ENCODE assay signal across 1 cellular context in the genomic region with DNA sequence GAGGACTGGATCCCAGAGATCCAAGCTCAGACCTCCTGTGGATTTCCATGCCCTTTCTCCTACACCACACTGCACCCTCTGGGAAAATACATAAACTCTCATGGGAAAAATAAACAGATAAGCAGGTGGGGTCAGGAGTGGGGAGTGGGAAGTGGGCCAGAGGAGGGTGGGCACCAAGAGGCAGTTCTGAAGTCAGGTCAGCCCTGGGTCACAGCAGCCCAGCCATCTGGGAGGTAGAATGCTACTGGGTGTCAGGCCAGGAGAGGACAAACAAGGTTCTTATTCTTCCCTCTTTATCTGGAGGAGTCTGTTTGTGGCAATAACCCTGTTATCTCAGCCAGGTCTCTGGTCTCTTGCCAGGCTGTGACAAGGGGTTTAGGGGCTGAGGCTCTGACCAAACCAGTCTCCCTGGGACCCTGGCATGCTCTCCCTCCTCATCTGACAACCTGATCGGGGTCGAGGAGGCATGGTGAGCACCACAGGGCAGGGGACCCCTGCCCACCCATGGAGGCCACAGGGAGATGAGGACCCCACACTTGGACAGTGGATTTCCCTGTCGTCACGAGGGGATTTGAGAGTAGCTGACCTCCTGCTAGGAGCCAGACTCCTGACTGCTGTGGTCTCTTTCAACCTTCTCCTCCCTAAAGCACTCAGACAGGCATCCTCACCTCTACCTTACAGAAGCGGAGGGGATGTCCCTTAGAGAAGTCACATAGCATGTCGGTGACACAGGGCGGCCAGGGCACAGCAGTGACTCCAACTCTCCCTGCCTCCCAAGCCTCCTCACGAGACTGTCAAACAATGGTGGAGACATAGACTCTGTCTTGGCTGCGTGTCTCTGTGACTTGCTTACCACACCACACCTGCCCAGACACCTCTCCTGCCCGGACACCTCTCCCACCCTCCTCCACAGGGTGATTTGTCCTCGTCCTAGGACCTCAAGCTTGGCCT.
TF ChIP-seq lines count a peak whose summit lies in the region.

No MANE protein-coding gene starts in this region.

TF ChIP-seq in H1, 55 proteins besides CTCF, POLR2A, EP300 and RAD21:
- TF ChIP-seq TCF12 (IDR thresholded peaks at IDR 0.05; ENCODE audit: low read depth, low read length) (no peak), SIRT6 (IDR thresholded peaks at IDR 0.05; ENCODE audit: low read length) (no peak), NRF1 (IDR thresholded peaks at IDR 0.05; ENCODE audit: low read depth, low read length) (no peak), SIN3A (conservative IDR thresholded peaks at IDR 0.05 in 1 of 2, IDR thresholded peaks at IDR 0.05 in 1 of 2; ENCODE audit: low read depth in 1 of 2, low read length in 2 of 2) (no peak), CHD1 (IDR thresholded peaks at IDR 0.05; ENCODE audit: low read depth, low read length) (no peak), POU5F1 (IDR thresholded peaks at IDR 0.05; ENCODE audit: low read depth, low read length) (no peak), TEAD4 (IDR thresholded peaks at IDR 0.05; ENCODE audit: low read depth, low read length) (no peak), RBBP5 (IDR thresholded peaks at IDR 0.05; ENCODE audit: borderline replicate concordance, low read depth, low read length) (no peak)
